15 cellular contexts compared by ENCODE assay signal in the genomic region with DNA sequence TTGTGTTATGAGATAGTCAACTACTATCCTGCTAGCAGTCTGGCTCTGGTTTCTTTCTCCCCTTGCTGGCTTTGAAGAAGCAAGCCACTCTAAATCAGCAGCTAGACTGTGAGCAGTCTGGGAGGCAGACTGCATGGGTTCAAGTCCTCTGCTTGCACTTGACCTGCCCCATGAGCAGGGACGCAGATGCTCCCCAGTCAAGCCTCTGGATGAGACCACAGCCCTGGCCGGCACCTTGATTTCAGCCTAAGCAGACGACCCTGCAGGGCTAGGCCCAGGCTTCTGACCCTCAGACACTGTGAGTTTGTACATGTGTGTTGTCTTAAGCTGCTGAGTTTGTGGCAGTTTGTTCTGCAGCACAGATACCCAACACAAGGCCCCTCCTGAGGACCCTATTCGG.
"Had no signal": no experiment of that assay in that cellular context is flagged by ENCODE, and none has a peak within 500 bp of the region (broad histone marks: within the 10 kb centered on the region; RNA-seq: fewer than 3 reads in every experiment).

No MANE protein-coding gene starts in this region.

- H3K27me3 ChIP-seq: colonic mucosa, foreskin keratinocyte, ovary, uterus had no signal

- H3K4me3 Mint-ChIP-seq: endodermal cell had no signal

- H3K4me1 ChIP-seq: colonic mucosa, foreskin keratinocyte had no signal

- H3K27ac ChIP-seq: colonic mucosa, foreskin keratinocyte, ovary, uterus had no signal

- H3K36me3 ChIP-seq: colonic mucosa, ovary, uterus had no signal

- DNase-seq: colonic mucosa; effector CD4-positive, alpha-beta T cell; endodermal cell; erythroblast; foreskin keratinocyte; mucosa of descending colon; naive thymus-derived CD8-positive, alpha-beta T cell; nucleus accumbens; right cardiac atrium; small intestine; stimulated activated CD4-positive, alpha-beta T cell treated with anti-CD3 and anti-CD28 coated beads, Interleukin-12 subunit alpha, Interleukin-12 subunit beta, amount 100 ng/mL, for 4 hours; stimulated activated naive CD4-positive, alpha-beta T cell treated with Interleukin-2 at 50 U/mL for 16 hours; trophoblast cell; uterus had no signal

- H3K9me3 ChIP-seq: colonic mucosa, mucosa of descending colon, ovary, uterus had no signal

- ATAC-seq: foreskin keratinocyte; mucosa of descending colon; naive thymus-derived CD8-positive, alpha-beta T cell; right cardiac atrium had no signal

- H3K4me3 ChIP-seq: colonic mucosa, mucosa of descending colon, ovary, uterus had no signal

- H3K9me3 Mint-ChIP-seq: endodermal cell; naive thymus-derived CD8-positive, alpha-beta T cell had no signal

- H3K36me3 Mint-ChIP-seq: naive thymus-derived CD8-positive, alpha-beta T cell had no signal

- H3K27me3 Mint-ChIP-seq: naive thymus-derived CD8-positive, alpha-beta T cell had no signal

- H3K27ac Mint-ChIP-seq: endodermal cell had no signal

- H3K4me1 Mint-ChIP-seq: endodermal cell had no signal
